ENCODE assay signal across 8 cellular contexts in the genomic region with DNA sequence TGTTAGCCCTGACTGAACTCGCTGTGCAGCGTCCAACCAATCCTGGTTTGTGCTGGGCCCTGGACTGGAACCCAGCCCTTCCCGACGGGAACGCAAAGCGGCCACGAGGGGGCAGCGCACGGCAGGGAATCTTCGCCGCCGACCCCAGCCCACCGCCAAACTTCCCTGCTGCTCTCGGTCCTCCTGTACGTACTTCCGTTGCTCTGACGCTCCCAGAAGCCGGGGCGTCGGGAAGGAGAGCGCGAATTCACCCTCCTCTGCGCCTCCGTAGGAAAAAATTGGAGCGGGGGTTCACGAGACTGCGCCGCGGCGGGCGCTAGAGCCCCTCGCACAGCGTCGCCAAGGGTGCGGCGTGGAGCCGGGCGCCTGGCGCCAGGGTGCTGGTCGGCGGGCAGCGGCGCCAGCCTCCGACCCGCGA. TPM values are rescaled to one million over a fixed set of nuclear protein-coding genes. Genes with fewer than 3 reads are reported as not detected.
DNase-seq lines count a peak whose midpoint lies in the region; ATAC-seq and FAIRE-seq lines count a peak whose summit lies in the region.

No MANE protein-coding gene starts in this region.

- H4K5ac ChIP-seq in mesendoderm (ENCODE audit: low read length): no peak overlapping the region

- peak; percentile 95 for DNase-seq in ELF-1 (ENCODE audit: low read depth, low spot score)
- peak; percentile 75 for DNase-seq in NCI-H774 (lab: John Stamatoyannopoulos, UW)
- DNase-seq in activated CD8-positive, alpha-beta memory T cell treated with anti-CD3 and anti-CD28 coated beads, Interleukin-2, amount 50 U/mL, for 24 hours (ENCODE audit: extremely low read depth): peak; percentile 25
- DNase-seq in mesendoderm: peak; percentile 90
- peak; percentile 34 to 64 (median 42) for DNase-seq in stimulated activated CD4-positive, alpha-beta T cell treated with anti-CD3 and anti-CD28 coated beads, TNF-alpha, amount 100 ng/mL, for 48 hours (ENCODE audit: low read depth in 3 of 3)

- H2AK5ac ChIP-seq in mesendoderm (ENCODE audit: low read length): no peak overlapping the region

- H3K18ac ChIP-seq in mesendoderm (ENCODE audit: low read length): no peak overlapping the region

- H3K79me2 ChIP-seq in mesendoderm (ENCODE audit: control insufficient read depth, insufficient read depth, low read length): no peaks in the 10 kb centered on the region

- H4K8ac ChIP-seq in mesendoderm (ENCODE audit: low read depth, low read length): no peak overlapping the region

- H2BK120ac ChIP-seq in mesendoderm (ENCODE audit: low read depth, low read length): no peak overlapping the region

- FAIRE-seq in endometrium (lab: Jason Lieb, UNC): peak; percentile 76

- H3K9ac ChIP-seq in mesendoderm (ENCODE audit: low read length): peak overlapping the region; percentile 65

- no peak overlapping the region for H3K4ac ChIP-seq in mesendoderm (ENCODE audit: low read depth, low read length)

- no peaks in the 10 kb centered on the region for H3K4me1 ChIP-seq in mesendoderm (ENCODE audit: control insufficient read depth, low read depth, low read length)

- H2BK5ac ChIP-seq in mesendoderm (ENCODE audit: low read length): no peak overlapping the region

- H3K56ac ChIP-seq in mesendoderm (ENCODE audit: low read length): peak overlapping the region; percentile 82

- no CpG with 5 or more reads among the region's 46 CpGs for WGBS in mesendoderm (ENCODE audit: extremely low coverage, insufficient coverage, low lambda C conversion rate)

- peak; percentile 58 for ATAC-seq in HG03378 (IDR thresholded peaks at IDR 0.05; ENCODE audit: unreplicated experiment)
- ATAC-seq in GM19452 (IDR thresholded peaks at IDR 0.05; ENCODE audit: unreplicated experiment): no peak

- H3K4me3 ChIP-seq in mesendoderm (ENCODE audit: low read length): peak overlapping the region; percentile 38

- H3K79me1 ChIP-seq in mesendoderm (ENCODE audit: low read length): no peaks in the 10 kb centered on the region

- peaks cover 11% of the 10 kb centered on the region for H3K27me3 ChIP-seq in mesendoderm (ENCODE audit: insufficient read depth, low read length, poor library complexity)

- H3K27ac ChIP-seq in mesendoderm (ENCODE audit: low read depth, low read length): no peak overlapping the region

- no peak overlapping the region for H2BK15ac ChIP-seq in mesendoderm (replicated peaks; ENCODE audit: low read depth)

- H3K36me3 ChIP-seq in mesendoderm (ENCODE audit: control insufficient read depth, insufficient read depth, low read length): no peaks in the 10 kb centered on the region

- peak overlapping the region; percentile 95 for H3K4me2 ChIP-seq in mesendoderm (ENCODE audit: low read length)

- H3K23ac ChIP-seq in mesendoderm (ENCODE audit: low read length): no peak overlapping the region

RNA-seq across cellular contexts. Expression of a gene that starts 0.9 kb away (rescaled TPM):
- polyA plus RNA-seq in mesendoderm (2013, experiment 1 of 2): 1.1 TPM
- polyA plus RNA-seq in mesendoderm (2013, experiment 2 of 2): 1.1 TPM

Comparison
In these comparisons a context has a peak if more than half of its experiments do, and no peak if none do; other contexts are left out.
1. DNase-seq: peak in every context shown above with its lines; median percentile 95 in ELF-1; 90 in mesendoderm; 75 in NCI-H774; 42 in stimulated activated CD4-positive, alpha-beta T cell treated with anti-CD3 and anti-CD28 coated beads, TNF-alpha, amount 100 ng/mL, for 48 hours; 25 in activated CD8-positive, alpha-beta memory T cell treated with anti-CD3 and anti-CD28 coated beads, Interleukin-2, amount 50 U/mL, for 24 hours.